In the genomic region with DNA sequence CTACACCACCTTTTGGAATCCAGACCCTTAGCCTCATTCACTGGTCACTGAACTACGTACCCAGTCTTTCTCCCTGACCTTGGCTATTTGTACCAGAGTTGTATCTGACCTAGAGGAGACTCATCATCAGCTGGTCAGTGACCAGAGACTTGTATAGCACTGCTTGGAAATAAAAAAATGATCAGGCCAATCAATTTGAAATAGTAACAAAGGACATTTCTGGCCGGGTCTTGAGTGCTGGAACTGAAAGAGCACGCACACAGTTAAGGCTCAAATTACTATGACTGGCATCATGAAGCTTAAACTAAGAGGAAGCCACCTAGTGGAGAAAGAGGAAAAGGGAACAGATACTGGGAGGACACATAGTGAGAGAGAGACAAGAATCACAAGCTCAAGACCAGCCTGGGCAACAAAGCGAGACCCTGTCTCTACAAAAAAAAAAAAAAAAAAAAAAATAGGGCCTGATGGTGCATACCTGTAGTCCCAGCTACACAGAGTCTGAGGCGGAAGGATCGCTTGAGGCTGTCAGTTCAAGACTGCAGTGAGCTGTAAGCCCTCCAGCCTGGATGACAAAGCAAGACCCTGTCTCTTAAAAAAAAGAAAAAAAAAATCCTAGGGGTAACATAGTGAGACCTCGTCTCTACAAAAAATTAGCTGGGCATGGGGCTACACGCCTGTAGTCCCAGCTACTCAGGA, we compare ENCODE assay signal across 8 cellular contexts. TPM values are rescaled to one million over a fixed set of nuclear protein-coding genes. Genes with fewer than 3 reads are reported as not detected.
DNase-seq lines count a peak whose midpoint lies in the region; ATAC-seq and TF ChIP-seq lines count a peak whose summit lies in the region.

No MANE protein-coding gene starts in this region.

- ATAC-seq in GM19467 (IDR thresholded peaks at IDR 0.05; ENCODE audit: unreplicated experiment) (peak; percentile 100), HG03442 (IDR thresholded peaks at IDR 0.05; ENCODE audit: unreplicated experiment) (peak; percentile 99), right cardiac atrium (peak; percentile 89), gastrocnemius medialis (peak; percentile 96 to 99)
- ATAC-seq in activated naive CD8-positive, alpha-beta T cell treated with anti-CD3 and anti-CD28 coated beads, Interleukin-2, amount 50 U/mL, for 24 hours: peak; percentile 88

- H3K4me1 ChIP-seq in right cardiac atrium (ENCODE audit: control insufficient read depth, insufficient read depth, low read length): no peaks in the 10 kb centered on the region
- no peaks in the 10 kb centered on the region for H3K4me1 ChIP-seq in gastrocnemius medialis

- in situ Hi-C loops in gastrocnemius medialis (cut with MboI; ENCODE audit: low sequenced_read_pairs in 4 of 4): no loop called here

- H3K27ac ChIP-seq in right cardiac atrium (ENCODE audit: low read length): no peak overlapping the region
- H3K27ac ChIP-seq in gastrocnemius medialis: peak overlapping the region; percentile 19 to 53 (median 42)

- H3K9me3 ChIP-seq in right cardiac atrium (ENCODE audit: control insufficient read depth, low read length) (no peaks in the 10 kb centered on the region), gastrocnemius medialis (no peaks in the 10 kb centered on the region)

- H3K4me3 ChIP-seq in right cardiac atrium (ENCODE audit: low read length) (no peak overlapping the region), gastrocnemius medialis (peak overlapping the region; percentile 4 to 32 (median 28))

- DNase-seq in EL (peak; percentile 66), NCI-H345 (lab: John Stamatoyannopoulos, UW) (peak; percentile 55), right cardiac atrium (peak in 1 of 3 donors; percentile 24), gastrocnemius medialis (no peak), 8988T (no peak)
- DNase-seq in activated naive CD8-positive, alpha-beta T cell treated with anti-CD3 and anti-CD28 coated beads, Interleukin-2, amount 50 U/mL, for 24 hours: no peak

- H3K27me3 ChIP-seq in right cardiac atrium (ENCODE audit: control insufficient read depth, insufficient read depth) (no peaks in the 10 kb centered on the region), gastrocnemius medialis (no peaks in the 10 kb centered on the region)

- peaks cover 14% of the 10 kb centered on the region for H3K27me3 Mint-ChIP-seq in activated naive CD8-positive, alpha-beta T cell treated with anti-CD3 and anti-CD28 coated beads, Interleukin-2, amount 50 U/mL, for 24 hours

- 44% methylated on average over 8 of the region's 8 CpGs for WGBS in right cardiac atrium

- H3K36me3 Mint-ChIP-seq in activated naive CD8-positive, alpha-beta T cell treated with anti-CD3 and anti-CD28 coated beads, Interleukin-2, amount 50 U/mL, for 24 hours (ENCODE audit: low read depth): no peaks in the 10 kb centered on the region

- no peak for TF ChIP-seq POLR2A in gastrocnemius medialis (IDR thresholded peaks at IDR 0.05)

- H3K4me1 Mint-ChIP-seq in activated naive CD8-positive, alpha-beta T cell treated with anti-CD3 and anti-CD28 coated beads, Interleukin-2, amount 50 U/mL, for 24 hours: peaks cover 3% of the 10 kb centered on the region

- H3K9me3 Mint-ChIP-seq in activated naive CD8-positive, alpha-beta T cell treated with anti-CD3 and anti-CD28 coated beads, Interleukin-2, amount 50 U/mL, for 24 hours: no peaks in the 10 kb centered on the region

- no peaks in the 10 kb centered on the region for H3K36me3 ChIP-seq in gastrocnemius medialis

- peak; percentile 41 to 66 (median 52) for TF ChIP-seq CTCF in gastrocnemius medialis (IDR thresholded peaks at IDR 0.05 in 4 of 5, conservative IDR thresholded peaks at IDR 0.05 in 1 of 5)

- no peak overlapping the region for H3K4me3 Mint-ChIP-seq in activated naive CD8-positive, alpha-beta T cell treated with anti-CD3 and anti-CD28 coated beads, Interleukin-2, amount 50 U/mL, for 24 hours

- H3K27ac Mint-ChIP-seq in activated naive CD8-positive, alpha-beta T cell treated with anti-CD3 and anti-CD28 coated beads, Interleukin-2, amount 50 U/mL, for 24 hours: no peak overlapping the region

- intact Hi-C loops in right cardiac atrium (cut with DNase I): loop anchor here in 1 of 4 donors (10.0 kb wide), 1 partner anchor 293 kb away; no protein-coding TSS in a partner anchor
- intact Hi-C loops in gastrocnemius medialis (cut with DNase I; ENCODE audit: low total_unique reads): loop anchor here (5.0 kb wide), 1 partner anchor 74 kb away; a partner anchor contains a TSS

RNA-seq across cellular contexts. Expression of a gene that starts 12.8 kb away (rescaled TPM):
- total RNA-seq in right cardiac atrium: 10 to 100 TPM; 21.4 to 34.4 (median 30.4) TPM
- 75.7 TPM for polyA plus RNA-seq in right cardiac atrium
- 10 to 100 TPM; 40.4 to 63.8 (median 55.0) TPM for total RNA-seq in gastrocnemius medialis

Comparison
In these comparisons a context has a peak if more than half of its experiments do, and no peak if none do; other contexts are left out.
1. DNase-seq: peak in EL (single experiment) and NCI-H345 (single experiment); none in activated naive CD8-positive, alpha-beta T cell treated with anti-CD3 and anti-CD28 coated beads, Interleukin-2, amount 50 U/mL, for 24 hours (single experiment), gastrocnemius medialis (0 of 2) and 8988T (single experiment).
2. Peak in every context shown above with its lines, with median percentiles within 50 percentile points of each other: ATAC-seq.